Comparison of ENCODE assay signal across 10 cellular contexts in the genomic region with DNA sequence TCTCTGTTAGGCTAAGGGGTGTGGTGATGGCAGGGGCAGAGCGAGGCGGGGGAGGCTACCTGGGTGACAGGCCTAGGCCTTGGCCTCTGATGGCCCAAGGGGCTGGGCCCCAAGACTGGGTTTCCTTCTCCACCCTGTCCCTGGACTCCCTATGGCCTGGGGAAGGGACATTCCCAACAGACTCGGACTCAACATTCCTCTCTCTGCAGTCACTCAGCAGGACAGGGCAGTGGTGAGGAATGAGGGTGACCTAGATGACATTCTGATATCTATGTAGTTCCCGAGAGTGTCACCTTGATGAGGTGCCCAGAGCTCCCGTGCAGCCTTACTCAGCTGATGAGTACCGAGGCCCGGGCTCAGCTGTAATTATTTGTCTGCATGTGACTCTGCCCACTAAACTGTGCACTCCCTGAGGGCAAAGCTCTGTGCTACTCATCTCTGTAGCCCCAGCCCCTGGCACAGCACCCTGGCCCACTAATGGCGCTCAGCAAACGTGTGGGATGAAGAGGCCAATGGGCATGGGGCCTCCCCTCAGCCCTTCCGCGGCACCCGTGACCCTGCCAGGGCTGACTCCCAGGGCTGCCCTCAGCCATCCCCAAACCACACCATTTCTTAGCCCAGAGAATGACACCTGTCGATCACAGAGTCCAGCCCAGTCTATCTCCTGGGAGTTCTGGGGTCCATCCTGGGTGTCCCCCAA. TPM values are rescaled to one million over a fixed set of nuclear protein-coding genes. Genes with fewer than 3 reads are reported as not detected.
DNase-seq lines count a peak whose midpoint lies in the region; ATAC-seq and TF ChIP-seq lines count a peak whose summit lies in the region.
"Had no signal": no experiment of that assay in that cellular context is flagged by ENCODE, and none has a peak within 500 bp of the region (broad histone marks: within the 10 kb centered on the region; RNA-seq: fewer than 3 reads in every experiment).

No MANE protein-coding gene starts in this region.

- no peak overlapping the region for H3K4me2 ChIP-seq in trophoblast cell (ENCODE audit: low read length)

- no peak for ATAC-seq in gastroesophageal sphincter
- ATAC-seq in GM21367 (IDR thresholded peaks at IDR 0.05; ENCODE audit: unreplicated experiment) = no peak

- 100% methylated on average over 1 of the region's 13 CpGs; no CpG with 5 or more reads in 1 of the 2 donors for WGBS in gastroesophageal sphincter (ENCODE audit: low coverage in 1 of 2), 2 donors
- WGBS in trophoblast cell (ENCODE audit: extremely low coverage, insufficient coverage, insufficient read length) = no CpG with 5 or more reads among the region's 13 CpGs

- peaks cover 44% of the 10 kb centered on the region for H3K36me3 Mint-ChIP-seq in Caco-2 (ENCODE audit: insufficient read depth, unreplicated experiment)
- H3K36me3 Mint-ChIP-seq: activated naive CD8-positive, alpha-beta T cell had no signal

- intact Hi-C loops in Caco-2 (cut with micrococcal nuclease; ENCODE audit: unreplicated experiment) = loop anchor here (5.0 to 10.0 kb wide), 2 partner anchors 208 to 355 kb away; no protein-coding TSS in a partner anchor

- POLR2A ChIA-PET in Caco-2 (lab: Charles Lee) = interaction anchor here (0.6 to 1.9 kb wide), 3 partner anchors 18 to 68 kb away, joined by 3 to 6 read pairs (median 4); partner anchors contain the start of gene HEXIM1
- POLR2A ChIA-PET in GM10248 (lab: Yijun Ruan, JAX) = interaction anchor here (1.1 kb wide), 1 partner anchor 19 kb away, joined by 4 read pairs; no protein-coding TSS in a partner anchor

- H4K8ac ChIP-seq in trophoblast cell (ENCODE audit: low read depth, low read length) = peak overlapping the region; percentile 32

- H2BK12ac ChIP-seq in trophoblast cell (ENCODE audit: low read length) = peak overlapping the region; percentile 16

- DNase-seq in Caco-2 (peak; percentile 53 to 82), RKO (ENCODE audit: low spot score) (peak; percentile 22), trophoblast cell (peak; percentile 88 to 90), NK-92 (lab: John Stamatoyannopoulos, UW; ENCODE audit: unreplicated experiment) (no peak), hypothalamus (lab: John Stamatoyannopoulos, UW) (no peak), GM10248 (ENCODE audit: extremely low spot score) (no peak)
- DNase-seq: activated CD4-positive, alpha-beta T cell treated with anti-CD3 and anti-CD28 coated beads for 1 hour had no signal

- no peak overlapping the region for H3K4ac ChIP-seq in trophoblast cell (ENCODE audit: low read depth, low read length)

- no peak overlapping the region for H4K12ac ChIP-seq in trophoblast cell (ENCODE audit: low read depth, low read length)

- H3K9ac ChIP-seq in trophoblast cell (ENCODE audit: low read length) = no peak overlapping the region

- H3K4me1 Mint-ChIP-seq in Caco-2 (ENCODE audit: low read depth, unreplicated experiment) = peaks cover 36% of the 10 kb centered on the region

- H2AFZ ChIP-seq in trophoblast cell (ENCODE audit: insufficient read depth, low read length, poor library complexity) = no peak overlapping the region

- H3K27me3 ChIP-seq in Caco-2 (replicated peaks; ENCODE audit: control insufficient read depth, insufficient read depth, low read length) = no peaks in the 10 kb centered on the region
- no peaks in the 10 kb centered on the region for H3K27me3 ChIP-seq in gastroesophageal sphincter
- no peaks in the 10 kb centered on the region for H3K27me3 ChIP-seq in trophoblast cell (ENCODE audit: insufficient read depth, low read length)

- H3K9me3 Mint-ChIP-seq in Caco-2 (ENCODE audit: unreplicated experiment) = no peaks in the 10 kb centered on the region

- peak overlapping the region; percentile 20 for H3K18ac ChIP-seq in trophoblast cell (ENCODE audit: low read length)

- peak overlapping the region; percentile 83 for H3K4me3 Mint-ChIP-seq in Caco-2 (ENCODE audit: unreplicated experiment)

- no peaks in the 10 kb centered on the region; the same call in 1 of the 2 replicates for H3K36me3 ChIP-seq in Caco-2 (ENCODE audit: control insufficient read depth, insufficient read depth, low read length)
- no peaks in the 10 kb centered on the region for H3K36me3 ChIP-seq in gastroesophageal sphincter
- no peaks in the 10 kb centered on the region for H3K36me3 ChIP-seq in trophoblast cell (ENCODE audit: control insufficient read depth in 1 of 2, insufficient read depth in 2 of 2, low read length in 2 of 2)

- H4K91ac ChIP-seq in trophoblast cell (ENCODE audit: low read depth, low read length) = peak overlapping the region; percentile 82

- H3K27ac ChIP-seq in gastroesophageal sphincter (peak overlapping the region in 3 of 4 donors; percentile 97 to 100 (median 100)), trophoblast cell (ENCODE audit: low read depth, low read length) (peak overlapping the region; percentile 43)

- H3K9me3 ChIP-seq in Caco-2 (no peaks in the 10 kb centered on the region), gastroesophageal sphincter (no peaks in the 10 kb centered on the region), trophoblast cell (ENCODE audit: insufficient read depth, low read depth, low read length) (no peaks in the 10 kb centered on the region)

- H3K27me3 Mint-ChIP-seq in Caco-2 (ENCODE audit: insufficient read depth, unreplicated experiment) = no peaks in the 10 kb centered on the region
- H3K27me3 Mint-ChIP-seq: activated naive CD8-positive, alpha-beta T cell had no signal

- H3K4me3 ChIP-seq in Caco-2 (ENCODE audit: low read depth, low read length) (no peak overlapping the region), gastroesophageal sphincter (peak overlapping the region in 1 of 2 donors; percentile 99), trophoblast cell (ENCODE audit: low read depth, low read length) (peak overlapping the region; percentile 23)

- TF ChIP-seq CTCF in Caco-2 (IDR thresholded peaks at IDR 0.05; ENCODE audit: insufficient read depth in 1 of 2, low read depth in 1 of 2, low read length in 1 of 2, severe bottlenecking in 1 of 2, unreplicated experiment in 1 of 2) (no peak), gastroesophageal sphincter (IDR thresholded peaks at IDR 0.05) (no peak), GM10248 (IDR thresholded peaks at IDR 0.05; ENCODE audit: control extremely low read depth, extremely low read depth, low read depth, missing control alignments) (no peak)

- H3K23ac ChIP-seq in trophoblast cell (ENCODE audit: low read length) = no peak overlapping the region

- peaks cover 4% of the 10 kb centered on the region for H3K79me2 ChIP-seq in trophoblast cell (ENCODE audit: control insufficient read depth, insufficient read depth, low read length, poor library complexity)

- H2BK120ac ChIP-seq in trophoblast cell (ENCODE audit: insufficient read depth, low read length, poor library complexity) = peak overlapping the region; percentile 77

- H2BK5ac ChIP-seq in trophoblast cell (ENCODE audit: low read depth, low read length, poor library complexity) = peak overlapping the region; percentile 65

- peaks cover 27% of the 10 kb centered on the region for H3K79me1 ChIP-seq in trophoblast cell (ENCODE audit: low read length)

- CTCF ChIA-PET in Caco-2 (lab: Charles Lee) = interaction anchor here (0.5 to 2.3 kb wide), 7 partner anchors 17 to 109 kb away, joined by 3 to 8 read pairs (median 4); partner anchors contain the start of genes HEXIM1, HEXIM2 and NMT1
- CTCF ChIA-PET in GM10248 (lab: Yijun Ruan, JAX) = interaction anchor here (0.8 to 13.5 kb wide), 5 partner anchors 11 to 351 kb away, joined by 3 to 316 read pairs (median 6); no protein-coding TSS in a partner anchor

- peak overlapping the region; percentile 13 for H3K14ac ChIP-seq in trophoblast cell (ENCODE audit: low read length)

- TF ChIP-seq EP300 in gastroesophageal sphincter (IDR thresholded peaks at IDR 0.05) = no peak

- H3K4me1 ChIP-seq in Caco-2 (peaks cover 49% of the 10 kb centered on the region), gastroesophageal sphincter (peaks cover 0 to 81% (median 30%) of the 10 kb centered on the region in 3 donors), trophoblast cell (ENCODE audit: control insufficient read depth in 1 of 2, insufficient read depth in 2 of 2, low read length in 2 of 2) (peaks cover 37 to 43% of the 10 kb centered on the region in 2 experiments)

- no peak for TF ChIP-seq POLR2A in gastroesophageal sphincter (IDR thresholded peaks at IDR 0.05)

- no TSS peak for BruUV-seq in Caco-2 (replicated peaks; lab: Mats Ljungman, UMichigan)

- peak overlapping the region; percentile 58 for H3K27ac Mint-ChIP-seq in Caco-2 (ENCODE audit: unreplicated experiment)
- H3K27ac Mint-ChIP-seq: activated naive CD8-positive, alpha-beta T cell had no signal

- peak overlapping the region; percentile 55 for H2AK5ac ChIP-seq in trophoblast cell (ENCODE audit: low read length)

RNA-seq across cellular contexts. Expression of gene PLCD3, which starts 2.2 kb away (rescaled TPM):
- total RNA-seq in Caco-2 (2022) (74.3 and 88.5 TPM in 2 replicates), gastroesophageal sphincter (100 to 1,000 TPM in 2 of 4 donors, 10 to 100 TPM in 2; 50.4 to 147 (median 81.8) TPM)
- polyA plus RNA-seq in trophoblast cell (2013) = 53.9 and 61.0 TPM in 2 replicates

RNA-seq across cellular contexts. Expression of gene ACBD4, which starts 5.4 kb away (rescaled TPM):
- total RNA-seq in Caco-2 (2022) (21.2 and 21.6 TPM in 2 replicates), gastroesophageal sphincter (10 to 100 TPM; 15.0 to 28.8 (median 23.5) TPM)
- 3.8 TPM in 2 replicates for polyA plus RNA-seq in trophoblast cell (2013)

RNA-seq across cellular contexts. Expression of gene HEXIM1, which starts 18.2 kb away (rescaled TPM):
- 71.0 and 78.0 TPM in 2 replicates for total RNA-seq in Caco-2 (2022)
- 10 to 100 TPM; 48.3 to 56.3 (median 53.8) TPM for total RNA-seq in gastroesophageal sphincter
- polyA plus RNA-seq in trophoblast cell (2013) = 108 and 114 TPM in 2 replicates

RNA-seq across cellular contexts. Expression of gene HEXIM2, which starts 31.6 kb away (rescaled TPM):
- total RNA-seq in Caco-2 (2022) (12.7 and 13.6 TPM in 2 replicates), gastroesophageal sphincter (10 to 100 TPM in 1 of 4 donors, 1 to 10 TPM in 3; 3.8 to 11.1 (median 8.6) TPM)
- polyA plus RNA-seq in trophoblast cell (2013) = 4.2 and 4.3 TPM in 2 replicates

Comparison
In these comparisons a context has a peak if more than half of its experiments do, and no peak if none do; other contexts are left out.
1. DNase-seq: peak in Caco-2 (2 of 2), RKO (single experiment) and trophoblast cell (2 of 2); none in NK-92 (single experiment), hypothalamus (0 of 51) and GM10248 (single experiment).